Comparison of ENCODE assay signal across 13 cellular contexts in genomic region chr1:33986389-33987095, GRCh38.
A peak's percentile ranks its signal among the peaks of the same experiment; 100 is the strongest.
DNase-seq lines count a peak whose midpoint lies in the region; ATAC-seq, FAIRE-seq and TF ChIP-seq lines count a peak whose summit lies in the region.
"Had no signal": no experiment of that assay in that cellular context is flagged by ENCODE, and none has a peak within 500 bp of the region (broad histone marks: within the 10 kb centered on the region; RNA-seq: fewer than 3 reads in every experiment).

No MANE protein-coding gene starts in this region.

- H3K27me3 ChIP-seq in HepG2 (ENCODE audit: control insufficient read depth in 1 of 2, insufficient read depth in 2 of 2, low read length in 2 of 2) (no peaks in the 10 kb centered on the region; a peak in 1 of 5 replicates), upper lobe of right lung (peaks cover 2% of the 10 kb centered on the region)
- H3K27me3 ChIP-seq: dorsolateral prefrontal cortex, neural progenitor cell had no signal

- no peaks in the 10 kb centered on the region for H3K9me3 Mint-ChIP-seq in activated T-cell treated with anti-CD3 and anti-CD28 coated beads, Interleukin-2, amount 50 U/mL, for 24 hours
- H3K9me3 Mint-ChIP-seq: neural progenitor cell had no signal

- TF ChIP-seq CTCF in HepG2 (CRISPR knock-in tag; IDR thresholded peaks at IDR 0.05) = no peak
- TF ChIP-seq CTCF in upper lobe of right lung (IDR thresholded peaks at IDR 0.05) = no peak

- in situ Hi-C loops in HepG2 (cut with HindIII; ENCODE audit: extremely low pct_ligation_motif_present, low pct_unique_long_range_greater_than_20kb) = no loop called here

- TF ChIP-seq RAD21 in HepG2 (CRISPR knock-in tag; IDR thresholded peaks at IDR 0.05) = no peak

- H3K4me1 Mint-ChIP-seq in activated T-cell treated with anti-CD3 and anti-CD28 coated beads, Interleukin-2, amount 50 U/mL, for 24 hours (ENCODE audit: low read depth) = no peaks in the 10 kb centered on the region

- TF ChIP-seq POLR2A in HepG2 (IDR thresholded peaks at IDR 0.05; ENCODE audit: insufficient read depth in 1 of 2, low read depth in 2 of 2, low read length in 2 of 2) = no peak

- no TSS peak for BruUV-seq in HepG2 (replicated peaks; lab: Mats Ljungman, UMichigan)

- CTCF ChIA-PET in HepG2 (lab: Yijun Ruan, JAX; ENCODE audit: low intra/inter-chr PET ratio, low total read pairs) = no interaction called here

- no peak overlapping the region for H3K27ac ChIP-seq in HepG2 (ENCODE audit: extremely low read length, insufficient read depth, low read length)
- no peak overlapping the region for H3K27ac ChIP-seq in upper lobe of right lung
- H3K27ac ChIP-seq: dorsolateral prefrontal cortex, neural progenitor cell, VCaP had no signal

- POLR2A ChIA-PET in HepG2 (lab: Yijun Ruan, JAX) = no interaction called here

- no peaks in the 10 kb centered on the region for H3K36me3 Mint-ChIP-seq in activated T-cell treated with anti-CD3 and anti-CD28 coated beads, Interleukin-2, amount 50 U/mL, for 24 hours (ENCODE audit: low read depth)
- H3K36me3 Mint-ChIP-seq: neural progenitor cell had no signal

- H3K4me3 ChIP-seq in HepG2 (replicated peaks in 1 of 3; ENCODE audit: insufficient read depth in 1 of 3, low read depth in 2 of 3, low read length in 3 of 3) (no peak overlapping the region), upper lobe of right lung (no peak overlapping the region)
- H3K4me3 ChIP-seq: dorsolateral prefrontal cortex, neural progenitor cell had no signal

- peaks cover 26% of the 10 kb centered on the region for H3K27me3 Mint-ChIP-seq in activated T-cell treated with anti-CD3 and anti-CD28 coated beads, Interleukin-2, amount 50 U/mL, for 24 hours

- no peak for FAIRE-seq in HepG2 (lab: Jason Lieb, UNC)

- ATAC-seq in HepG2 (peak; percentile 37; the same call in 1 of the 3 replicates), upper lobe of right lung (peak; percentile 44)
- ATAC-seq: Panc1 had no signal

- 0% methylated on average over 3 of the region's 5 CpGs for WGBS in HepG2 (ENCODE audit: low lambda C conversion rate)

- no peak overlapping the region for H3K4me3 Mint-ChIP-seq in activated T-cell treated with anti-CD3 and anti-CD28 coated beads, Interleukin-2, amount 50 U/mL, for 24 hours
- H3K4me3 Mint-ChIP-seq: neural progenitor cell had no signal

- H4K20me1 ChIP-seq in HepG2 (ENCODE audit: insufficient read depth, low read length) = no peaks in the 10 kb centered on the region

- intact Hi-C loops in HepG2 (cut with micrococcal nuclease; ENCODE audit: unreplicated experiment) (no loop called here), upper lobe of right lung (cut with DNase I) (no loop called here)

- no peak overlapping the region for H3K27ac Mint-ChIP-seq in activated T-cell treated with anti-CD3 and anti-CD28 coated beads, Interleukin-2, amount 50 U/mL, for 24 hours
- H3K27ac Mint-ChIP-seq: neural progenitor cell had no signal

- H3K4me1 ChIP-seq in HepG2 (ENCODE audit: insufficient read depth, low read length) (no peaks in the 10 kb centered on the region), upper lobe of right lung (peaks cover 2% of the 10 kb centered on the region)

- H3K9ac ChIP-seq in HepG2 (ENCODE audit: insufficient read depth, low read depth, low read length) = no peak overlapping the region
- H3K9ac ChIP-seq: neural progenitor cell had no signal

- DNase-seq in HT1080 (ENCODE audit: low read depth) (peak; percentile 71), dedifferentiated amniotic fluid mesenchymal stem cell (ENCODE audit: extremely low spot score) (peak; percentile 34), HepG2 (ENCODE audit: low spot score) (no peak), upper lobe of right lung (no peak), superior temporal gyrus (ENCODE audit: extremely low spot score) (no peak), NOMO-1 treated with DMSO at 0.1 percent for 48 hours (lab: John Stamatoyannopoulos, UW; ENCODE audit: unreplicated experiment) (no peak)
- no peak for DNase-seq in activated T-cell treated with anti-CD3 and anti-CD28 coated beads, Interleukin-2, amount 50 U/mL, for 24 hours
- DNase-seq: NCI-H2081; stimulated activated CD4-positive, alpha-beta T cell treated with anti-CD3 and anti-CD28 coated beads, Interleukin-4, amount 100 ng/mL, for 24 hours had no signal

- H3K9me3 ChIP-seq in HepG2 (ENCODE audit: low read length) = no peaks in the 10 kb centered on the region
- no peaks in the 10 kb centered on the region for H3K9me3 ChIP-seq in upper lobe of right lung

- H3K79me2 ChIP-seq in HepG2 (ENCODE audit: insufficient read depth, low read length) = no peaks in the 10 kb centered on the region

- H3K4me2 ChIP-seq in HepG2 (ENCODE audit: low read depth, low read length) = no peak overlapping the region
- H3K4me2 ChIP-seq: neural progenitor cell had no signal

- TF ChIP-seq EP300 in HepG2 (IDR thresholded peaks at IDR 0.05; ENCODE audit: low read depth in 2 of 2, low read length in 2 of 2) = no peak
- TF ChIP-seq EP300 in HepG2 (CRISPR knock-in tag; IDR thresholded peaks at IDR 0.05; ENCODE audit: borderline replicate concordance) = no peak

- no peak overlapping the region for H2AFZ ChIP-seq in HepG2 (ENCODE audit: low read length)
- H2AFZ ChIP-seq: neural progenitor cell had no signal

- H3K36me3 ChIP-seq in HepG2 (replicated peaks in 1 of 2; ENCODE audit: control insufficient read depth in 1 of 2, insufficient read depth in 2 of 2, low read length in 2 of 2) = no peaks in the 10 kb centered on the region
- H3K36me3 ChIP-seq in upper lobe of right lung = no peaks in the 10 kb centered on the region
- H3K36me3 ChIP-seq: neural progenitor cell had no signal

TF ChIP-seq in HepG2, 621 proteins besides CTCF, POLR2A, EP300 and RAD21:
- TF ChIP-seq RFXAP (CRISPR knock-in tag; IDR thresholded peaks at IDR 0.05; ENCODE audit: borderline replicate concordance) (no peak), ZNF629 (CRISPR knock-in tag; conservative IDR thresholded peaks at IDR 0.05) (peak; percentile 47; the same call in 1 of the 2 replicates), ZNF83 (CRISPR knock-in tag; IDR thresholded peaks at IDR 0.05; ENCODE audit: borderline replicate concordance) (no peak)
- TF ChIP-seq, protein P1, sequence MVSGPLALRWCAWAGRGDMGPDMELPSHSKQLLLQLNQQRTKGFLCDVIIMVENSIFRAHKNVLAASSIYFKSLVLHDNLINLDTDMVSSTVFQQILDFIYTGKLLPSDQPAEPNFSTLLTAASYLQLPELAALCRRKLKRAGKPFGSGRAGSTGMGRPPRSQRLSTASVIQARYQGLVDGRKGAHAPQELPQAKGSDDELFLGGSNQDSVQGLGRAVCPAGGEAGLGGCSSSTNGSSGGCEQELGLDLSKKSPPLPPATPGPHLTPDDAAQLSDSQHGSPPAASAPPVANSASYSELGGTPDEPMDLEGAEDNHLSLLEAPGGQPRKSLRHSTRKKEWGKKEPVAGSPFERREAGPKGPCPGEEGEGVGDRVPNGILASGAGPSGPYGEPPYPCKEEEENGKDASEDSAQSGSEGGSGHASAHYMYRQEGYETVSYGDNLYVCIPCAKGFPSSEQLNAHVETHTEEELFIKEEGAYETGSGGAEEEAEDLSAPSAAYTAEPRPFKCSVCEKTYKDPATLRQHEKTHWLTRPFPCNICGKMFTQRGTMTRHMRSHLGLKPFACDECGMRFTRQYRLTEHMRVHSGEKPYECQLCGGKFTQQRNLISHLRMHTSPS (CRISPR knock-in tag; IDR thresholded peaks at IDR 0.05; ENCODE audit: low read depth) = no peak

Comparison
In these comparisons a context has a peak if more than half of its experiments do, and no peak if none do; other contexts are left out.
1. DNase-seq: peak in HT1080 (single experiment) and dedifferentiated amniotic fluid mesenchymal stem cell (single experiment); none in HepG2 (single experiment), upper lobe of right lung (single experiment), superior temporal gyrus (single experiment), NOMO-1 treated with DMSO at 0.1 percent for 48 hours (single experiment) and activated T-cell treated with anti-CD3 and anti-CD28 coated beads, Interleukin-2, amount 50 U/mL, for 24 hours (single experiment).